Comparison of ENCODE assay signal across 8 cellular contexts in genomic region chr17:64984181-64984580, GRCh38.
DNase-seq lines count a peak whose midpoint lies in the region; ATAC-seq and TF ChIP-seq lines count a peak whose summit lies in the region.
"Had no signal": no experiment of that assay in that cellular context is flagged by ENCODE, and none has a peak within 500 bp of the region (broad histone marks: within the 10 kb centered on the region; RNA-seq: fewer than 3 reads in every experiment).

No MANE protein-coding gene starts in this region.

- DNase-seq in Panc1 (ENCODE audit: low read depth, low spot score) = no peak
- DNase-seq in effector memory CD8-positive, alpha-beta T cell = no peak
- no peak for DNase-seq in spleen
- DNase-seq in amygdala (lab: John Stamatoyannopoulos, UW) = no peak
- DNase-seq in ACHN = no peak
- DNase-seq in midbrain (lab: John Stamatoyannopoulos, UW) = no peak
- DNase-seq: NCI-H187 treated with DMSO at 0.1 percent for 48 hours had no signal

- intact Hi-C loops in Panc1 (cut with micrococcal nuclease; ENCODE audit: unreplicated experiment) (no loop called here), spleen (cut with DNase I; ENCODE audit: low total_unique reads) (no loop called here)

- no peak for TF ChIP-seq POLR2A in spleen (IDR thresholded peaks at IDR 0.05)

- POLR2A ChIA-PET in Panc1 (lab: Charles Lee) = no interaction called here

- H3K27me3 ChIP-seq in Panc1 (ENCODE audit: control insufficient read depth, insufficient read depth, low read length) = no peaks in the 10 kb centered on the region
- H3K27me3 ChIP-seq in spleen (replicated peaks in 1 of 7) = no peaks in the 10 kb centered on the region

- peak overlapping the region; percentile 97 to 100 (median 99) for H3K27ac Mint-ChIP-seq in IgD-negative memory B cell
- H3K27ac Mint-ChIP-seq in effector memory CD8-positive, alpha-beta T cell = peak overlapping the region; percentile 100

- H3K4me3 ChIP-seq in Panc1 (ENCODE audit: low read depth in 2 of 2, low read length in 2 of 2) = no peak overlapping the region
- no peak overlapping the region for H3K4me3 ChIP-seq in spleen

- H3K27ac ChIP-seq in Panc1 (ENCODE audit: low read length) = peak overlapping the region; percentile 71
- peak overlapping the region; percentile 95 to 100 (median 98) for H3K27ac ChIP-seq in spleen

- H3K4me1 ChIP-seq in Panc1 (ENCODE audit: control insufficient read depth, insufficient read depth, low read length) = peaks cover 15% of the 10 kb centered on the region
- peaks cover 15 to 44% (median 29%) of the 10 kb centered on the region in 6 donors for H3K4me1 ChIP-seq in spleen

- peaks cover 24 to 32% (median 30%) of the 10 kb centered on the region in 3 donors for H3K4me1 Mint-ChIP-seq in IgD-negative memory B cell
- peaks cover 29 to 35% of the 10 kb centered on the region in 2 donors for H3K4me1 Mint-ChIP-seq in effector memory CD8-positive, alpha-beta T cell (ENCODE audit: low read depth in 2 of 2)

- no peak for ATAC-seq in Panc1
- no peak for ATAC-seq in effector memory CD8-positive, alpha-beta T cell (replicated peaks)

- BruUV-seq in Panc1 (replicated peaks; lab: Mats Ljungman, UMichigan) = no TSS peak

- H3K4me3 Mint-ChIP-seq in IgD-negative memory B cell = peak overlapping the region in 3 of 4 donors; percentile 74 to 92 (median 84)
- peak overlapping the region; percentile 79 to 86 for H3K4me3 Mint-ChIP-seq in effector memory CD8-positive, alpha-beta T cell

- CTCF ChIA-PET in Panc1 (lab: Charles Lee) = no interaction called here

- H3K36me3 Mint-ChIP-seq in IgD-negative memory B cell = peaks cover 2% of the 10 kb centered on the region
- peaks cover 23% of the 10 kb centered on the region for H3K36me3 Mint-ChIP-seq in effector memory CD8-positive, alpha-beta T cell (ENCODE audit: insufficient read depth)

- H3K36me3 ChIP-seq in Panc1 (ENCODE audit: control insufficient read depth, insufficient read depth, low read length) = no peaks in the 10 kb centered on the region
- H3K36me3 ChIP-seq in spleen = no peaks in the 10 kb centered on the region

- H3K9me3 ChIP-seq in Panc1 (ENCODE audit: control insufficient read depth, insufficient read depth, low read depth, low read length) (no peaks in the 10 kb centered on the region), spleen (no peaks in the 10 kb centered on the region)

- WGBS in spleen, 5 donors = 82 to 89% (median 87%) methylated on average over 3 of the region's 3 CpGs

- no peaks in the 10 kb centered on the region for H3K9me3 Mint-ChIP-seq in IgD-negative memory B cell
- H3K9me3 Mint-ChIP-seq in effector memory CD8-positive, alpha-beta T cell = no peaks in the 10 kb centered on the region

- TF ChIP-seq CTCF in Panc1 (IDR thresholded peaks at IDR 0.05) = no peak
- no peak for TF ChIP-seq CTCF in spleen (IDR thresholded peaks at IDR 0.05 in 8 of 11, conservative IDR thresholded peaks at IDR 0.05 in 3 of 11)

- in situ Hi-C loops in Panc1 (cut with HindIII; ENCODE audit: low pct_unique_long_range_greater_than_20kb, low sequenced_read_pairs) = no loop called here
- in situ Hi-C loops in ACHN (cut with HindIII; ENCODE audit: low pct_ligation_motif_present, low pct_unique_long_range_greater_than_20kb, low sequenced_read_pairs) = no loop called here

- no peaks in the 10 kb centered on the region for H3K27me3 Mint-ChIP-seq in IgD-negative memory B cell
- H3K27me3 Mint-ChIP-seq in effector memory CD8-positive, alpha-beta T cell = no peaks in the 10 kb centered on the region
